ENCODE assay signal across 1 cellular context in the genomic region with DNA sequence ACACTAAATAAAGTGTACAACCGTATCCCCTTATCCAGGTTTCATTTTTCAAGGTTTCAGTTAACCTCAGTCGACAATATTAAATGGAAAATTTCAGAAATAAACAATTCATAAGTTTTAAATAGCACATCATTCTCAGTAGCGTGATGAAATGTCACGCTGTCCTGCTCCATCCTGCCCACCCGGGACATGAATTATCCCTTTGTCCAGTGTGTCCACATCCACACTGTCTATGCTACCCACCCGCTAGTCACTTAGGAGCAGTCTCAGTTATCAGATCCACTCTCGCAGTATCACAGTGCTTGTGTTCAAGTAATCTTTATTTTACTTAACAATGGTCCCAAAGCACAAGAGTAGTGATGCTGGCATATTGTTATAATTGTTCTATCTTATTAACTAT.
TF ChIP-seq lines count a peak whose summit lies in the region.

No MANE protein-coding gene starts in this region.

TF ChIP-seq in HCT116, 20 proteins besides CTCF, POLR2A, EP300 and RAD21:
- TF ChIP-seq EZH2phosphoT487 (IDR thresholded peaks at IDR 0.05; ENCODE audit: borderline replicate concordance) (no peak), SP1 (IDR thresholded peaks at IDR 0.05; ENCODE audit: low read depth) (no peak), TCF7L2 (IDR thresholded peaks at IDR 0.05; ENCODE audit: borderline replicate concordance, extremely low read depth, insufficient read depth, insufficient read length) (no peak), ZFX (IDR thresholded peaks at IDR 0.05) (no peak), SIN3A (IDR thresholded peaks at IDR 0.05; ENCODE audit: low read depth) (no peak), CEBPB (IDR thresholded peaks at IDR 0.05; ENCODE audit: low read depth) (no peak), EGR1 (IDR thresholded peaks at IDR 0.05; ENCODE audit: low read depth) (no peak), CBX3 (IDR thresholded peaks at IDR 0.05; ENCODE audit: low read depth) (no peak), SRF (IDR thresholded peaks at IDR 0.05; ENCODE audit: low read depth) (no peak), POLR2AphosphoS5 (IDR thresholded peaks at IDR 0.05; ENCODE audit: low read depth, low read length) (no peak), JUND (IDR thresholded peaks at IDR 0.05) (no peak), EZH2 (IDR thresholded peaks at IDR 0.05) (no peak), ZNF274 (IDR thresholded peaks at IDR 0.05; ENCODE audit: low read depth, low read length) (no peak), ELF1 (IDR thresholded peaks at IDR 0.05; ENCODE audit: borderline replicate concordance, low read depth) (no peak), YY1 (IDR thresholded peaks at IDR 0.05; ENCODE audit: extremely low read depth, insufficient replicate concordance, low read depth, low read length) (no peak)
- TF ChIP-seq, protein P1, sequence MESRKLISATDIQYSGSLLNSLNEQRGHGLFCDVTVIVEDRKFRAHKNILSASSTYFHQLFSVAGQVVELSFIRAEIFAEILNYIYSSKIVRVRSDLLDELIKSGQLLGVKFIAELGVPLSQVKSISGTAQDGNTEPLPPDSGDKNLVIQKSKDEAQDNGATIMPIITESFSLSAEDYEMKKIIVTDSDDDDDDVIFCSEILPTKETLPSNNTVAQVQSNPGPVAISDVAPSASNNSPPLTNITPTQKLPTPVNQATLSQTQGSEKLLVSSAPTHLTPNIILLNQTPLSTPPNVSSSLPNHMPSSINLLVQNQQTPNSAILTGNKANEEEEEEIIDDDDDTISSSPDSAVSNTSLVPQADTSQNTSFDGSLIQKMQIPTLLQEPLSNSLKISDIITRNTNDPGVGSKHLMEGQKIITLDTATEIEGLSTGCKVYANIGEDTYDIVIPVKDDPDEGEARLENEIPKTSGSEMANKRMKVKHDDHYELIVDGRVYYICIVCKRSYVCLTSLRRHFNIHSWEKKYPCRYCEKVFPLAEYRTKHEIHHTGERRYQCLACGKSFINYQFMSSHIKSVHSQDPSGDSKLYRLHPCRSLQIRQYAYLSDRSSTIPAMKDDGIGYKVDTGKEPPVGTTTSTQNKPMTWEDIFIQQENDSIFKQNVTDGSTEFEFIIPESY (IDR thresholded peaks at IDR 0.05; ENCODE audit: extremely low read depth, insufficient replicate concordance, low read length) = no peak
- TF ChIP-seq, protein P2, sequence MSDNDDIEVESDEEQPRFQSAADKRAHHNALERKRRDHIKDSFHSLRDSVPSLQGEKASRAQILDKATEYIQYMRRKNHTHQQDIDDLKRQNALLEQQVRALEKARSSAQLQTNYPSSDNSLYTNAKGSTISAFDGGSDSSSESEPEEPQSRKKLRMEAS (IDR thresholded peaks at IDR 0.05) = no peak
- TF ChIP-seq, protein P3, sequence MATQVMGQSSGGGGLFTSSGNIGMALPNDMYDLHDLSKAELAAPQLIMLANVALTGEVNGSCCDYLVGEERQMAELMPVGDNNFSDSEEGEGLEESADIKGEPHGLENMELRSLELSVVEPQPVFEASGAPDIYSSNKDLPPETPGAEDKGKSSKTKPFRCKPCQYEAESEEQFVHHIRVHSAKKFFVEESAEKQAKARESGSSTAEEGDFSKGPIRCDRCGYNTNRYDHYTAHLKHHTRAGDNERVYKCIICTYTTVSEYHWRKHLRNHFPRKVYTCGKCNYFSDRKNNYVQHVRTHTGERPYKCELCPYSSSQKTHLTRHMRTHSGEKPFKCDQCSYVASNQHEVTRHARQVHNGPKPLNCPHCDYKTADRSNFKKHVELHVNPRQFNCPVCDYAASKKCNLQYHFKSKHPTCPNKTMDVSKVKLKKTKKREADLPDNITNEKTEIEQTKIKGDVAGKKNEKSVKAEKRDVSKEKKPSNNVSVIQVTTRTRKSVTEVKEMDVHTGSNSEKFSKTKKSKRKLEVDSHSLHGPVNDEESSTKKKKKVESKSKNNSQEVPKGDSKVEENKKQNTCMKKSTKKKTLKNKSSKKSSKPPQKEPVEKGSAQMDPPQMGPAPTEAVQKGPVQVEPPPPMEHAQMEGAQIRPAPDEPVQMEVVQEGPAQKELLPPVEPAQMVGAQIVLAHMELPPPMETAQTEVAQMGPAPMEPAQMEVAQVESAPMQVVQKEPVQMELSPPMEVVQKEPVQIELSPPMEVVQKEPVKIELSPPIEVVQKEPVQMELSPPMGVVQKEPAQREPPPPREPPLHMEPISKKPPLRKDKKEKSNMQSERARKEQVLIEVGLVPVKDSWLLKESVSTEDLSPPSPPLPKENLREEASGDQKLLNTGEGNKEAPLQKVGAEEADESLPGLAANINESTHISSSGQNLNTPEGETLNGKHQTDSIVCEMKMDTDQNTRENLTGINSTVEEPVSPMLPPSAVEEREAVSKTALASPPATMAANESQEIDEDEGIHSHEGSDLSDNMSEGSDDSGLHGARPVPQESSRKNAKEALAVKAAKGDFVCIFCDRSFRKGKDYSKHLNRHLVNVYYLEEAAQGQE (IDR thresholded peaks at IDR 0.05; ENCODE audit: low read depth) = no peak
- TF ChIP-seq, protein P4, sequence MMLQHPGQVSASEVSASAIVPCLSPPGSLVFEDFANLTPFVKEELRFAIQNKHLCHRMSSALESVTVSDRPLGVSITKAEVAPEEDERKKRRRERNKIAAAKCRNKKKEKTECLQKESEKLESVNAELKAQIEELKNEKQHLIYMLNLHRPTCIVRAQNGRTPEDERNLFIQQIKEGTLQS (IDR thresholded peaks at IDR 0.05) = no peak
